Comparison of ENCODE assay signal across 19 cellular contexts in genomic region chr5:35470866-35471265, GRCh38.
A peak's percentile ranks its signal among the peaks of the same experiment; 100 is the strongest.
DNase-seq lines count a peak whose midpoint lies in the region; ATAC-seq and TF ChIP-seq lines count a peak whose summit lies in the region.
"Had no signal": no experiment of that assay in that cellular context is flagged by ENCODE, and none has a peak within 500 bp of the region (broad histone marks: within the 10 kb centered on the region; RNA-seq: fewer than 3 reads in every experiment).

No MANE protein-coding gene starts in this region.

- H3K36me3 ChIP-seq in RWPE2 (ENCODE audit: low read depth) = no peaks in the 10 kb centered on the region
- no peaks in the 10 kb centered on the region for H3K36me3 ChIP-seq in osteoblast (ENCODE audit: insufficient read depth, low read length)
- H3K36me3 ChIP-seq: esophagus squamous epithelium, uterus had no signal

- H3K4me2 ChIP-seq in osteoblast (ENCODE audit: insufficient read depth, low read length) = no peak overlapping the region

- H3K27me3 ChIP-seq in RWPE2 (ENCODE audit: insufficient read depth, poor library complexity, severe bottlenecking) (no peaks in the 10 kb centered on the region), osteoblast (ENCODE audit: insufficient read depth, low read length) (no peaks in the 10 kb centered on the region)
- H3K27me3 ChIP-seq: esophagus squamous epithelium, uterus had no signal

- no peaks in the 10 kb centered on the region for H3K9me3 Mint-ChIP-seq in activated naive CD4-positive, alpha-beta T cell treated with anti-CD3 and anti-CD28 coated beads for 36 hours
- no peaks in the 10 kb centered on the region for H3K9me3 Mint-ChIP-seq in activated CD8-positive, alpha-beta T cell treated with anti-CD3 and anti-CD28 coated beads, Interleukin-2, amount 10 ng/mL, durations not matched to agents 7 days and 5 days (ENCODE audit: insufficient read depth)
- H3K9me3 Mint-ChIP-seq: stimulated activated naive CD8-positive, alpha-beta T cell treated with anti-CD3 and anti-CD28 coated beads, Interleukin-15, amount 100 ng/mL, for 72 hours; T-cell; WTC11 had no signal

- H3K27me3 Mint-ChIP-seq in activated naive CD4-positive, alpha-beta T cell treated with anti-CD3 and anti-CD28 coated beads for 36 hours (ENCODE audit: low read depth) = peaks cover 2% of the 10 kb centered on the region
- H3K27me3 Mint-ChIP-seq in activated CD8-positive, alpha-beta T cell treated with anti-CD3 and anti-CD28 coated beads, Interleukin-2, amount 10 ng/mL, durations not matched to agents 7 days and 5 days (ENCODE audit: low read depth) = peaks cover 5% of the 10 kb centered on the region
- H3K27me3 Mint-ChIP-seq: stimulated activated naive CD8-positive, alpha-beta T cell treated with anti-CD3 and anti-CD28 coated beads, Interleukin-15, amount 100 ng/mL, for 72 hours had no signal

- no peaks in the 10 kb centered on the region for H4K20me1 ChIP-seq in osteoblast (ENCODE audit: insufficient read depth, low read length)

- DNase-seq in ELF-1 (ENCODE audit: low read depth, low spot score) (peak; percentile 4), RWPE2 (ENCODE audit: low spot score) (no peak), fibroblast of mammary gland (ENCODE audit: low read depth) (peak; percentile 33), osteoblast (ENCODE audit: insufficient read length, low spot score, missing footprints) (peak; percentile 3), COLO829 (ENCODE audit: low spot score) (no peak)
- DNase-seq in activated naive CD4-positive, alpha-beta T cell treated with anti-CD3 and anti-CD28 coated beads for 36 hours = no peak
- no peak for DNase-seq in activated CD8-positive, alpha-beta T cell treated with anti-CD3 and anti-CD28 coated beads, Interleukin-2, amount 10 ng/mL, durations not matched to agents 7 days and 5 days
- DNase-seq: activated CD8-positive, alpha-beta memory T cell treated with anti-CD3 and anti-CD28 coated beads for 24 hours; dermis blood vessel endothelial cell; esophagus squamous epithelium; H9; naive thymus-derived CD4-positive, alpha-beta T cell; NCI-H774; stimulated activated naive CD8-positive, alpha-beta T cell treated with anti-CD3 and anti-CD28 coated beads, Interleukin-15, amount 100 ng/mL, for 72 hours; T-cell had no signal

- H3K27ac Mint-ChIP-seq in activated naive CD4-positive, alpha-beta T cell treated with anti-CD3 and anti-CD28 coated beads for 36 hours = no peak overlapping the region
- no peak overlapping the region for H3K27ac Mint-ChIP-seq in activated CD8-positive, alpha-beta T cell treated with anti-CD3 and anti-CD28 coated beads, Interleukin-2, amount 10 ng/mL, durations not matched to agents 7 days and 5 days
- H3K27ac Mint-ChIP-seq: B cell; H9; stimulated activated naive CD8-positive, alpha-beta T cell treated with anti-CD3 and anti-CD28 coated beads, Interleukin-15, amount 100 ng/mL, for 72 hours; T-cell; WTC11 had no signal

- CTCF ChIA-PET in activated naive CD4-positive, alpha-beta T cell treated with anti-CD3 and anti-CD28 coated beads for 36 hours (lab: Charles Lee) = no interaction called here
- CTCF ChIA-PET in activated CD8-positive, alpha-beta T cell treated with anti-CD3 and anti-CD28 coated beads, Interleukin-2, amount 10 ng/mL, durations not matched to agents 7 days and 5 days (lab: Charles Lee) = no interaction called here

- intact Hi-C loops in activated naive CD4-positive, alpha-beta T cell treated with anti-CD3 and anti-CD28 coated beads for 36 hours (cut with micrococcal nuclease) = no loop called here

- H2AFZ ChIP-seq in osteoblast (ENCODE audit: low read length) = no peak overlapping the region

- no peaks in the 10 kb centered on the region for H3K9me3 ChIP-seq in RWPE2 (ENCODE audit: severe bottlenecking)
- H3K9me3 ChIP-seq in osteoblast (ENCODE audit: low read depth, low read length) = no peaks in the 10 kb centered on the region
- H3K9me3 ChIP-seq: esophagus squamous epithelium, uterus had no signal

- no peaks in the 10 kb centered on the region for H3K4me1 ChIP-seq in RWPE2 (ENCODE audit: insufficient read depth, poor library complexity, severe bottlenecking)
- H3K4me1 ChIP-seq in osteoblast (ENCODE audit: insufficient read depth, low read length) = peaks cover 4% of the 10 kb centered on the region
- H3K4me1 ChIP-seq: esophagus squamous epithelium, uterus had no signal

- H3K4me1 Mint-ChIP-seq in activated naive CD4-positive, alpha-beta T cell treated with anti-CD3 and anti-CD28 coated beads for 36 hours (ENCODE audit: low read depth) = no peaks in the 10 kb centered on the region
- H3K4me1 Mint-ChIP-seq in activated CD8-positive, alpha-beta T cell treated with anti-CD3 and anti-CD28 coated beads, Interleukin-2, amount 10 ng/mL, durations not matched to agents 7 days and 5 days (ENCODE audit: low read depth) = no peaks in the 10 kb centered on the region
- H3K4me1 Mint-ChIP-seq: B cell; naive thymus-derived CD4-positive, alpha-beta T cell; stimulated activated naive CD8-positive, alpha-beta T cell treated with anti-CD3 and anti-CD28 coated beads, Interleukin-15, amount 100 ng/mL, for 72 hours; T-cell had no signal

- no peaks in the 10 kb centered on the region for H3K79me2 ChIP-seq in osteoblast (ENCODE audit: insufficient read depth, low read length)

- H3K4me3 ChIP-seq in RWPE2 (ENCODE audit: severe bottlenecking) (no peak overlapping the region), fibroblast of mammary gland (ENCODE audit: control insufficient read depth, low read depth, low read length) (no peak overlapping the region), osteoblast (ENCODE audit: insufficient read depth, low read length) (no peak overlapping the region)
- H3K4me3 ChIP-seq: esophagus squamous epithelium, uterus had no signal

- TF ChIP-seq CTCF in RWPE2 (IDR thresholded peaks at IDR 0.05; ENCODE audit: poor library complexity, severe bottlenecking) = no peak
- TF ChIP-seq CTCF in fibroblast of mammary gland (conservative IDR thresholded peaks at IDR 0.05; ENCODE audit: control insufficient read depth, insufficient read depth, low read depth, low read length) = no peak
- no peak for TF ChIP-seq CTCF in osteoblast (IDR thresholded peaks at IDR 0.05; ENCODE audit: extremely low read depth, low read depth, low read length)

- H3K27ac ChIP-seq in RWPE2 (ENCODE audit: poor library complexity, severe bottlenecking) = no peak overlapping the region
- no peak overlapping the region for H3K27ac ChIP-seq in osteoblast (ENCODE audit: low read depth, low read length)
- H3K27ac ChIP-seq: esophagus squamous epithelium, uterus had no signal

- peak; percentile 48; the same call in 1 of the 3 replicates for ATAC-seq in RWPE2 (ENCODE audit: low read depth)
- no peak for ATAC-seq in GM18867 (IDR thresholded peaks at IDR 0.05; ENCODE audit: unreplicated experiment)
- ATAC-seq in activated CD8-positive, alpha-beta T cell treated with anti-CD3 and anti-CD28 coated beads, Interleukin-2, amount 10 ng/mL, durations not matched to agents 7 days and 5 days = no peak
- ATAC-seq: naive thymus-derived CD4-positive, alpha-beta T cell; stimulated activated naive CD8-positive, alpha-beta T cell treated with anti-CD3 and anti-CD28 coated beads, Interleukin-15, amount 100 ng/mL, for 72 hours; T-cell; WTC11 had no signal

- POLR2A ChIA-PET in activated CD8-positive, alpha-beta T cell treated with anti-CD3 and anti-CD28 coated beads, Interleukin-2, amount 10 ng/mL, durations not matched to agents 7 days and 5 days (lab: Charles Lee) = no interaction called here

- H3K4me3 Mint-ChIP-seq in activated naive CD4-positive, alpha-beta T cell treated with anti-CD3 and anti-CD28 coated beads for 36 hours = no peak overlapping the region
- H3K4me3 Mint-ChIP-seq in activated CD8-positive, alpha-beta T cell treated with anti-CD3 and anti-CD28 coated beads, Interleukin-2, amount 10 ng/mL, durations not matched to agents 7 days and 5 days = no peak overlapping the region
- H3K4me3 Mint-ChIP-seq: B cell; H9; naive thymus-derived CD4-positive, alpha-beta T cell; stimulated activated naive CD8-positive, alpha-beta T cell treated with anti-CD3 and anti-CD28 coated beads, Interleukin-15, amount 100 ng/mL, for 72 hours; T-cell; WTC11 had no signal

- no peaks in the 10 kb centered on the region for H3K36me3 Mint-ChIP-seq in activated naive CD4-positive, alpha-beta T cell treated with anti-CD3 and anti-CD28 coated beads for 36 hours (ENCODE audit: low read depth)
- no peaks in the 10 kb centered on the region for H3K36me3 Mint-ChIP-seq in activated CD8-positive, alpha-beta T cell treated with anti-CD3 and anti-CD28 coated beads, Interleukin-2, amount 10 ng/mL, durations not matched to agents 7 days and 5 days (ENCODE audit: low read depth)
- H3K36me3 Mint-ChIP-seq: naive thymus-derived CD4-positive, alpha-beta T cell; T-cell; WTC11 had no signal

Comparison
In these comparisons a context has a peak if more than half of its experiments do, and no peak if none do; other contexts are left out.
1. DNase-seq: peak in ELF-1 (single experiment), fibroblast of mammary gland (single experiment) and osteoblast (single experiment); none in RWPE2 (single experiment), activated naive CD4-positive, alpha-beta T cell treated with anti-CD3 and anti-CD28 coated beads for 36 hours (single experiment), COLO829 (single experiment) and activated CD8-positive, alpha-beta T cell treated with anti-CD3 and anti-CD28 coated beads, Interleukin-2, amount 10 ng/mL, durations not matched to agents 7 days and 5 days (single experiment).